ENCODE assay signal across 10 cellular contexts in the genomic region with DNA sequence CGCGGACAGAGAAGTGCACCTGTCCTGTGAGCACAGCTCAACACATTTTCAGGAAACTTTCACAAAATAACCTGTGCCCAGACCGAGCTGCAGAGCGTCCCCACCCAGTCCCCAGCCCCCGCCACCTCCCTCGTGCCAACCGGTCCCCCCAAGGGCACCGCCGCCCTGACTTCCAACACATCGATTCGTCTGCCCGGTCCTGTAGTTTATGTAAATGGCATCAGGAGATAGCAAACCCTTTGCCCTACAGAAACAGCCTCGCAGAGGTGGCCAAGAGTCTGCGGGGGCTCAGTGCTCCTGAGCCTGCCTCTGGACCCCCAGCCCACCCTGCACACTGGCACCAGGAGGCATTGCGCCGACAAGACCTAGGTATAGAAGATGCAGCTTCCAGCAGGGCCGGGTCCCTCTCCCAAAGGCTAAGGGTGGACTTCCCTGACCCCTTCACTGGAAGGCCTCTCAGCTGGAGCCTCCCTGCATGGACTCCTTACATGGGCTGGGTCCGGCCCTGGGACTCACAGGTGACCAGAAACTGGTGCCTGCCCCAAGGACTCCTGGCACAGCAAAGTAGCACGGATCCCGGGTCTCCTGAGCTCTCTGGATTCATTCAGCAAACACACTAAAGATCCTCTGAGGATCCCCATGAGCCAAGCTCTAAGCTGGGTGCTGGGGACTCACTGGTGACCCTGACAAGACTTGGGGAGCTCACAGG. TPM values are rescaled to one million over a fixed set of nuclear protein-coding genes. Genes with fewer than 3 reads are reported as not detected.
DNase-seq lines count a peak whose midpoint lies in the region; ATAC-seq and TF ChIP-seq lines count a peak whose summit lies in the region.
"Had no signal": no experiment of that assay in that cellular context is flagged by ENCODE, and none has a peak within 500 bp of the region (broad histone marks: within the 10 kb centered on the region; RNA-seq: fewer than 3 reads in every experiment).

No MANE protein-coding gene starts in this region.

- H3K27ac Mint-ChIP-seq in activated B cell treated with CpG ODN at 0.5 μM for 24 hours: no peak overlapping the region

- no peaks in the 10 kb centered on the region for H3K27me3 ChIP-seq in hepatocyte

- H3K36me3 Mint-ChIP-seq in activated B cell treated with CpG ODN at 0.5 μM for 24 hours (ENCODE audit: low read depth): no peaks in the 10 kb centered on the region

- DNase-seq in HFF-Myc (ENCODE audit: extremely low read depth, low read depth): no peak
- no peak for DNase-seq in activated B cell treated with CpG ODN at 0.5 μM for 24 hours
- no peak for DNase-seq in hepatocyte (ENCODE audit: low spot score)
- DNase-seq in DMS153 (lab: John Stamatoyannopoulos, UW): no peak
- no peak for DNase-seq in inferior parietal cortex (ENCODE audit: extremely low spot score)
- DNase-seq in NOMO-1 treated with dmso at 0.1 percent for 144 hours (lab: John Stamatoyannopoulos, UW; ENCODE audit: unreplicated experiment): no peak
- no peak for DNase-seq in NOMO-1 (lab: John Stamatoyannopoulos, UW; ENCODE audit: unreplicated experiment in 2 of 2)
- DNase-seq: NCI-H1694 treated with DMSO at 0.1 percent for 48 hours had no signal

- H2AFZ ChIP-seq in hepatocyte: no peak overlapping the region

- no peak for TF ChIP-seq CTCF in HFF-Myc (IDR thresholded peaks at IDR 0.05; ENCODE audit: low read depth, low read length, missing control alignments)
- TF ChIP-seq CTCF in activated B cell treated with CpG ODN at 0.5 μM for 24 hours (IDR thresholded peaks at IDR 0.05): no peak
- no peak for TF ChIP-seq CTCF in hepatocyte (IDR thresholded peaks at IDR 0.05; ENCODE audit: poor library complexity)

- peak overlapping the region; percentile 73 for H3K4me3 Mint-ChIP-seq in activated B cell treated with CpG ODN at 0.5 μM for 24 hours

- 47% methylated on average over 19 of the region's 20 CpGs for WGBS in hepatocyte (ENCODE audit: low lambda C conversion rate, missing lambda C conversion rate)

- no peaks in the 10 kb centered on the region for H3K79me2 ChIP-seq in hepatocyte

- no peaks in the 10 kb centered on the region for H3K9me2 ChIP-seq in hepatocyte (replicated peaks; ENCODE audit: insufficient read depth)

- CTCF ChIA-PET in activated B cell treated with CpG ODN at 0.5 μM for 24 hours (lab: Charles Lee): no interaction called here

- H3K27ac ChIP-seq in hepatocyte (no peak overlapping the region), skin epidermis (peak overlapping the region in 9 of 21 experiments; percentile 4 to 67 (median 39))

- H3K4me3 ChIP-seq in HFF-Myc (replicated peaks; ENCODE audit: low read depth, low read length) (peak overlapping the region; percentile 47), hepatocyte (peak overlapping the region; percentile 97), skin epidermis (peak overlapping the region; percentile 42 to 58 (median 45))

- POLR2A ChIA-PET in activated B cell treated with CpG ODN at 0.5 μM for 24 hours (lab: Charles Lee): no interaction called here

- H3K27me3 Mint-ChIP-seq in activated B cell treated with CpG ODN at 0.5 μM for 24 hours: peaks cover 29% of the 10 kb centered on the region

- no peaks in the 10 kb centered on the region for H3K9me3 ChIP-seq in hepatocyte (ENCODE audit: low read depth)

- H3K4me1 ChIP-seq in hepatocyte (ENCODE audit: insufficient read depth): peaks cover 15% of the 10 kb centered on the region

- H3K4me2 ChIP-seq in hepatocyte: peak overlapping the region; percentile 98

- H3K4me1 Mint-ChIP-seq in activated B cell treated with CpG ODN at 0.5 μM for 24 hours: peaks cover 10% of the 10 kb centered on the region

- H4K20me1 ChIP-seq in hepatocyte (ENCODE audit: insufficient read depth, poor library complexity, severe bottlenecking): no peaks in the 10 kb centered on the region

- intact Hi-C loops in activated B cell treated with CpG ODN at 0.5 μM for 24 hours (cut with micrococcal nuclease): no loop called here

- no peak for ATAC-seq in activated B cell treated with CpG ODN at 0.5 μM for 24 hours (ENCODE audit: low read depth)

- H3K36me3 ChIP-seq in hepatocyte (replicated peaks; ENCODE audit: insufficient read depth, low read depth): no peaks in the 10 kb centered on the region

- H3K9me3 Mint-ChIP-seq in activated B cell treated with CpG ODN at 0.5 μM for 24 hours: no peaks in the 10 kb centered on the region

RNA-seq across cellular contexts. Expression of gene PLEKHG5, which starts 6.6 kb away (rescaled TPM):
- total RNA-seq in activated B cell treated with CpG ODN at 0.5 μM for 24 hours (0.22 and 0.27 TPM in 2 replicates), hepatocyte (11.6 and 13.3 TPM in 2 replicates)
- polyA plus RNA-seq in hepatocyte: 9.3 and 11.5 TPM in 2 replicates

RNA-seq across cellular contexts. Expression of gene TNFRSF25, which starts 32.0 kb away (rescaled TPM):
- total RNA-seq in activated B cell treated with CpG ODN at 0.5 μM for 24 hours (2.5 and 2.8 TPM in 2 replicates), hepatocyte (4.8 and 14.0 TPM in 2 replicates)
- polyA plus RNA-seq in hepatocyte: 7.1 and 16.9 TPM in 2 replicates

RNA-seq across cellular contexts. Expression of gene NOL9, which starts 56.3 kb away (rescaled TPM):
- total RNA-seq in activated B cell treated with CpG ODN at 0.5 μM for 24 hours (43.6 and 58.6 TPM in 2 replicates), hepatocyte (21.6 and 25.1 TPM in 2 replicates)
- 7.8 and 13.7 TPM in 2 replicates for polyA plus RNA-seq in hepatocyte

RNA-seq across cellular contexts. Expression of gene TAS1R1, which starts 57.1 kb away (rescaled TPM):
- total RNA-seq in activated B cell treated with CpG ODN at 0.5 μM for 24 hours: not detected in 2 replicates
- total RNA-seq in hepatocyte: not detected in 2 replicates
- polyA plus RNA-seq in hepatocyte: not detected in 2 replicates
- total RNA-seq: pulmonary artery endothelial cell had no signal

Comparison
In these comparisons a context has a peak if more than half of its experiments do, and no peak if none do; other contexts are left out.
1. H3K4me3 ChIP-seq: peak in every context shown above with its lines; median percentile 97 in hepatocyte; 47 in HFF-Myc; 45 in skin epidermis.